30 cellular contexts compared by ENCODE assay signal in genomic region chr10:112191223-112191622, GRCh38.
"Had no signal": no experiment of that assay in that cellular context is flagged by ENCODE, and none has a peak within 500 bp of the region (broad histone marks: within the 10 kb centered on the region; RNA-seq: fewer than 3 reads in every experiment).

No MANE protein-coding gene starts in this region.

- H3K27me3 ChIP-seq: brain microvascular endothelial cell, cardiac muscle cell had no signal

- H3K36me3 ChIP-seq: brain microvascular endothelial cell, cardiac muscle cell had no signal

- H3K27ac ChIP-seq: brain microvascular endothelial cell, cardiac muscle cell, SK-N-MC had no signal

- DNase-seq: activated B cell treated with CpG ODN at 0.5 μM for 24 hours; activated CD4-positive, alpha-beta T cell treated with anti-CD3 and anti-CD28 coated beads for 1 hour; activated CD4-positive, alpha-beta T cell treated with anti-CD3 and anti-CD28 coated beads, Interleukin-2, amount 10 ng/mL, durations not matched to agents 24 days and 14 days; activated CD4-positive, alpha-beta T cell treated with anti-CD3 and anti-CD28 coated beads, Interleukin-2, amount 50 U/mL, for 48 hours; activated CD8-positive, alpha-beta memory T cell treated with anti-CD3 and anti-CD28 coated beads, Interleukin-2, amount 10 ng/mL, durations not matched to agents 7 days and 5 days; activated gamma-delta T cell; activated naive CD4-positive, alpha-beta T cell treated with anti-CD3 and anti-CD28 coated beads for 36 hours; activated T-cell treated with anti-CD3 and anti-CD28 coated beads, Interleukin-2, amount 50 U/mL, for 48 hours; amygdala; brain microvascular endothelial cell; Kasumi-1; NCI-H1105 treated with DMSO at 0.1 percent for 48 hours; NCI-H1436 treated with DMSO at 0.1 percent for 48 hours; NCI-H187; NCI-H2081; NCI-H510A treated with DMSO at 0.1 percent for 48 hours; NCI-H69; NK-92 treated with Interleukin-12 subunit alpha and Interleukin-12 subunit beta, amount 100 ng/mL, for 24 hours; OCI-M1; RPMI8226; T-cell; T-helper 2 cell; T1000 had no signal

- ATAC-seq: activated CD8-positive, alpha-beta memory T cell treated with anti-CD3 and anti-CD28 coated beads, Interleukin-2, amount 10 ng/mL, durations not matched to agents 7 days and 5 days; activated T-helper 17 cell treated with anti-CD3 and anti-CD28 coated beads, Interleukin-2, amount 50 U/mL, for 72 hours; Panc1; Right ventricle myocardium inferior; T-cell had no signal

- FAIRE-seq: astrocyte, TTC549 had no signal

- H3K4me3 ChIP-seq: cardiac muscle cell, SK-N-MC had no signal
